Comparison of ENCODE assay signal across 1 cellular context in genomic region chr1:16208270-16208987, GRCh38.
TF ChIP-seq lines count a peak whose summit lies in the region.

No MANE protein-coding gene starts in this region.

TF ChIP-seq in K562, 482 proteins besides CTCF, POLR2A, EP300 and RAD21 (continued from another document):
- no peak for TF ChIP-seq TRIM25 (IDR thresholded peaks at IDR 0.05; ENCODE audit: borderline replicate concordance)
- no peak for TF ChIP-seq E2F4 (CRISPR knock-in tag; IDR thresholded peaks at IDR 0.05; ENCODE audit: low read depth)
- no peak for TF ChIP-seq ZKSCAN8 (CRISPR knock-in tag; IDR thresholded peaks at IDR 0.05)
- TF ChIP-seq DEAF1 (CRISPR knock-in tag; IDR thresholded peaks at IDR 0.05): no peak
- 0 out of 2 replicates have a peak, but pooled peaks have one; percentile 20 for TF ChIP-seq CREM (IDR thresholded peaks at IDR 0.05; ENCODE audit: low read depth)
- TF ChIP-seq HEY1 (CRISPR knock-in tag; IDR thresholded peaks at IDR 0.05; ENCODE audit: borderline replicate concordance): no peak
